Comparison of ENCODE assay signal across 21 cellular contexts in genomic region chr9:133768371-133768858, GRCh38. TPM values are rescaled to one million over a fixed set of nuclear protein-coding genes. Genes with fewer than 3 reads are reported as not detected.
DNase-seq lines count a peak whose midpoint lies in the region; TF ChIP-seq lines count a peak whose summit lies in the region.
"Had no signal": no experiment of that assay in that cellular context is flagged by ENCODE, and none has a peak within 500 bp of the region (broad histone marks: within the 10 kb centered on the region; RNA-seq: fewer than 3 reads in every experiment).

No MANE protein-coding gene starts in this region.

- no peaks in the 10 kb centered on the region for H4K20me1 ChIP-seq in H9 (ENCODE audit: control insufficient read depth, insufficient read depth, insufficient read length)

- no peak overlapping the region for H3K4me3 ChIP-seq in BE2C (ENCODE audit: low read depth, low read length)
- H3K4me3 ChIP-seq: esophagus squamous epithelium, gastrocnemius medialis, HAP-1, thoracic aorta had no signal

- H4K8ac ChIP-seq in H9 (replicated peaks; ENCODE audit: insufficient read length, low read depth, low read length), result no peak overlapping the region

- no peaks in the 10 kb centered on the region for H3K27me3 Mint-ChIP-seq in H9 (ENCODE audit: low read depth)
- H3K27me3 Mint-ChIP-seq in osteocyte (ENCODE audit: unreplicated experiment), result no peaks in the 10 kb centered on the region
- peaks cover 15% of the 10 kb centered on the region for H3K27me3 Mint-ChIP-seq in glutamatergic neuron (ENCODE audit: unreplicated experiment)
- H3K27me3 Mint-ChIP-seq: activated naive CD8-positive, alpha-beta T cell treated with anti-CD3 and anti-CD28 coated beads, Interleukin-2, amount 50 U/mL, for 24 hours; CD4-positive, alpha-beta T cell; memory B cell; naive B cell had no signal

- H3K36me3 Mint-ChIP-seq in H9 (ENCODE audit: insufficient read depth in 1 of 3, low read depth in 3 of 3), result peaks cover 35 to 68% (median 55%) of the 10 kb centered on the region in 3 experiments
- H3K36me3 Mint-ChIP-seq in osteocyte (ENCODE audit: unreplicated experiment), result peaks cover 45% of the 10 kb centered on the region
- peaks cover 44% of the 10 kb centered on the region for H3K36me3 Mint-ChIP-seq in glutamatergic neuron (ENCODE audit: unreplicated experiment)

- H3K18ac ChIP-seq in H9 (ENCODE audit: insufficient read length, low read depth, low read length), result no peak overlapping the region

- H3K4me2 ChIP-seq in H9 (ENCODE audit: insufficient read depth, insufficient read length, low read length), result no peak overlapping the region

- TF ChIP-seq CTCF in BE2C (IDR thresholded peaks at IDR 0.05; ENCODE audit: low read depth, low read length) (no peak), H9 (conservative IDR thresholded peaks at IDR 0.05) (no peak), osteocyte (IDR thresholded peaks at IDR 0.05) (no peak), glutamatergic neuron (IDR thresholded peaks at IDR 0.05; ENCODE audit: partially characterized antibody, unreplicated experiment) (no peak)

- H3K27ac Mint-ChIP-seq in H9, result no peak overlapping the region
- no peak overlapping the region for H3K27ac Mint-ChIP-seq in osteocyte (ENCODE audit: unreplicated experiment)
- no peak overlapping the region for H3K27ac Mint-ChIP-seq in glutamatergic neuron (ENCODE audit: unreplicated experiment)
- H3K27ac Mint-ChIP-seq: activated CD8-positive, alpha-beta T cell treated with anti-CD3 and anti-CD28 coated beads, Interleukin-2, amount 10 ng/mL, durations not matched to agents 7 days and 5 days; activated naive CD8-positive, alpha-beta T cell treated with anti-CD3 and anti-CD28 coated beads, Interleukin-2, amount 50 U/mL, for 24 hours; CD4-positive, alpha-beta T cell; memory B cell had no signal

- no peaks in the 10 kb centered on the region for H3K79me2 ChIP-seq in H9 (ENCODE audit: insufficient read depth, low read length)
- H3K79me2 ChIP-seq: parathyroid adenoma had no signal

- H3K14ac ChIP-seq in H9 (ENCODE audit: insufficient read depth, low read length), result no peak overlapping the region

- H3K4me1 Mint-ChIP-seq in H9 (no peaks in the 10 kb centered on the region), osteocyte (ENCODE audit: unreplicated experiment) (peaks cover 5% of the 10 kb centered on the region), glutamatergic neuron (ENCODE audit: low read depth, unreplicated experiment) (peaks cover 4% of the 10 kb centered on the region)
- H3K4me1 Mint-ChIP-seq: activated naive CD8-positive, alpha-beta T cell treated with anti-CD3 and anti-CD28 coated beads, Interleukin-2, amount 50 U/mL, for 24 hours had no signal

- H2BK12ac ChIP-seq in H9 (ENCODE audit: insufficient read length, low read depth, low read length), result no peak overlapping the region

- H3K9ac ChIP-seq in H9 (ENCODE audit: extremely low read depth, insufficient read length, low read length), result no peak overlapping the region
- H3K9ac ChIP-seq: parathyroid adenoma had no signal

- H3K27me3 ChIP-seq in BE2C (no peaks in the 10 kb centered on the region), H9 (ENCODE audit: insufficient read depth, low read length) (no peaks in the 10 kb centered on the region)
- H3K27me3 ChIP-seq: esophagus squamous epithelium, gastrocnemius medialis had no signal

- no CpG with 5 or more reads among the region's 17 CpGs for WGBS in H9 (ENCODE audit: extremely low coverage, insufficient read length, low lambda C conversion rate)

- H3K4me3 Mint-ChIP-seq in H9 (no peak overlapping the region), osteocyte (ENCODE audit: unreplicated experiment) (no peak overlapping the region), glutamatergic neuron (ENCODE audit: unreplicated experiment) (no peak overlapping the region)
- H3K4me3 Mint-ChIP-seq: activated CD8-positive, alpha-beta T cell treated with anti-CD3 and anti-CD28 coated beads, Interleukin-2, amount 10 ng/mL, durations not matched to agents 7 days and 5 days; activated naive CD8-positive, alpha-beta T cell treated with anti-CD3 and anti-CD28 coated beads, Interleukin-2, amount 50 U/mL, for 24 hours; CD4-positive, alpha-beta T cell; memory B cell; naive B cell had no signal

- no peaks in the 10 kb centered on the region for H3K23me2 ChIP-seq in H9 (ENCODE audit: insufficient read length, low read depth, low read length, poor library complexity, severe bottlenecking)

- H3T11ph ChIP-seq in H9 (ENCODE audit: low read length), result no peak overlapping the region

- no peak overlapping the region for H4K91ac ChIP-seq in H9 (ENCODE audit: insufficient read length, low read depth, low read length)

- H2BK120ac ChIP-seq in H9 (ENCODE audit: low read depth, low read length, poor library complexity, severe bottlenecking), result no peak overlapping the region

- no peak overlapping the region for H3K27ac ChIP-seq in H9 (ENCODE audit: insufficient read length, low read depth, low read length)
- H3K27ac ChIP-seq: esophagus squamous epithelium, gastrocnemius medialis, parathyroid adenoma, thoracic aorta had no signal

- H2AFZ ChIP-seq in H9 (ENCODE audit: low read length), result no peak overlapping the region
- H2AFZ ChIP-seq: parathyroid adenoma had no signal

- H3K9me3 Mint-ChIP-seq in H9 (peaks cover 10% of the 10 kb centered on the region in 2 experiments), osteocyte (ENCODE audit: unreplicated experiment) (peaks cover 13% of the 10 kb centered on the region), glutamatergic neuron (ENCODE audit: unreplicated experiment) (peaks cover 24% of the 10 kb centered on the region)
- H3K9me3 Mint-ChIP-seq: CD4-positive, alpha-beta T cell had no signal

- no peak overlapping the region for H2BK20ac ChIP-seq in H9 (ENCODE audit: low read depth, low read length, poor library complexity, severe bottlenecking)

- H3K36me3 ChIP-seq in BE2C, result peaks cover 66% of the 10 kb centered on the region
- H3K36me3 ChIP-seq: gastrocnemius medialis had no signal

- H3K4me1 ChIP-seq in BE2C (no peaks in the 10 kb centered on the region), H9 (ENCODE audit: insufficient read depth, low read length) (no peaks in the 10 kb centered on the region)
- H3K4me1 ChIP-seq: esophagus squamous epithelium, gastrocnemius medialis, HAP-1, parathyroid adenoma had no signal

- no peak overlapping the region for H2AK5ac ChIP-seq in H9 (ENCODE audit: insufficient read length, low read length)

- peak; percentile 8 for DNase-seq in BE2C
- DNase-seq in H9, result peak; percentile 20
- peak; percentile 34 for DNase-seq in ecto neural progenitor cell (ENCODE audit: low spot score)
- peak; percentile 78 for DNase-seq in osteocyte (ENCODE audit: extremely low spot score, unreplicated experiment)
- no peak for DNase-seq in NOMO-1 treated with dmso at 0.1 percent for 144 hours (lab: John Stamatoyannopoulos, UW; ENCODE audit: unreplicated experiment)
- DNase-seq in hippocampal formation (lab: John Stamatoyannopoulos, UW), result no peak
- no peak for DNase-seq in HK-2 (ENCODE audit: unreplicated experiment)
- DNase-seq in glutamatergic neuron, result no peak
- DNase-seq: activated CD8-positive, alpha-beta T cell treated with anti-CD3 and anti-CD28 coated beads, Interleukin-2, amount 10 ng/mL, durations not matched to agents 7 days and 5 days; activated naive CD8-positive, alpha-beta T cell treated with anti-CD3 and anti-CD28 coated beads, Interleukin-2, amount 50 U/mL, for 24 hours; esophagus squamous epithelium; naive B cell; NCI-H1436 treated with DMSO at 0.1 percent for 48 hours; NCI-H524 treated with DMSO at 0.1 percent for 48 hours had no signal

- H3K79me1 ChIP-seq in H9 (ENCODE audit: insufficient read depth, low read depth, low read length, poor library complexity, severe bottlenecking), result no peaks in the 10 kb centered on the region

- H2BK15ac ChIP-seq in H9 (ENCODE audit: low read depth, low read length), result no peak overlapping the region

- no peak overlapping the region for H3K4ac ChIP-seq in H9 (ENCODE audit: low read depth, low read length)

- no peak overlapping the region for H3K56ac ChIP-seq in H9 (ENCODE audit: insufficient read length, low read depth, low read length)

- H3K9me3 ChIP-seq in BE2C (no peaks in the 10 kb centered on the region; the same call in 1 of the 2 replicates), H9 (ENCODE audit: control insufficient read depth, low read depth, low read length) (no peaks in the 10 kb centered on the region)
- H3K9me3 ChIP-seq: HAP-1 had no signal

- no peak overlapping the region for H3K23ac ChIP-seq in H9 (ENCODE audit: insufficient read length, low read depth, low read length)

- H4K5ac ChIP-seq in H9 (ENCODE audit: insufficient read length, low read depth, low read length), result no peak overlapping the region

- no peak overlapping the region for H2BK5ac ChIP-seq in H9 (ENCODE audit: insufficient read length, low read length)

RNA-seq across cellular contexts. Expression of gene SARDH, which starts 30.3 kb away (rescaled TPM):
- 6.3 TPM for polyA plus RNA-seq in BE2C (2012; ENCODE audit: insufficient read depth, insufficient read length, low read depth)
- total RNA-seq in H9 (2021) (5.3 TPM in 2 replicates), osteocyte (0.21 and 0.56 TPM in 2 replicates), glutamatergic neuron (ENCODE audit: unreplicated experiment) (2.0 TPM)
- total RNA-seq: MCF 10A had no signal

Comparison
In these comparisons a context has a peak if more than half of its experiments do, and no peak if none do; other contexts are left out.
1. DNase-seq: peak in BE2C (single experiment), H9 (single experiment), ecto neural progenitor cell (single experiment) and osteocyte (single experiment); none in NOMO-1 treated with dmso at 0.1 percent for 144 hours (single experiment), hippocampal formation (0 of 2), HK-2 (single experiment) and glutamatergic neuron (single experiment).